8 cellular contexts compared by ENCODE assay signal in the genomic region with DNA sequence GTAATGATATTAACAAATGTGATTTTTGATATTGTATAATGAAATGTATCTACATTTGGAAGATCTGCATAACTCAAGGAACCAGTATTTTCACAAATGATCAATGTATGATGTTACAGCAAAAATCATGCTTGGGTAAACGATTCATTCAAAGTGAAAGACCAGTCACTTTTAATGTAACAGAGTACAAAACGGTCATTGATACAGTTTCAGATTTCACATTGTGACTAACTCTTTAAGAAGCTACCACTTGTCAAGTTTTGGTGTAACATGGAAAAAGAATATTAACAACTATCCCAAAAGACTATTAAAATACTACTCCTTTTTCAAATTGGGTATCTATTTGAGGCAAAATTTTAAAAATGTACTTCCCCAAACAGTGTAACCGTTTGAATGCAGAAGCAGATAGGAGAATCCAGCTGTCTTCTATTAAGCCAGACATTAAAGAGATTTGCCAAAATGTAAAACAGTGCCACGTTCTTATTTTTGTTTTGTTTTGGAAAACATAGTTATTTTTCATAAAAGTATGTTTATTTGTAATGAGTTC. TPM values are rescaled to one million over a fixed set of nuclear protein-coding genes. Genes with fewer than 3 reads are reported as not detected.
DNase-seq lines count a peak whose midpoint lies in the region; ATAC-seq lines count a peak whose summit lies in the region.
"Had no signal": no experiment of that assay in that cellular context is flagged by ENCODE, and none has a peak within 500 bp of the region (broad histone marks: within the 10 kb centered on the region; RNA-seq: fewer than 3 reads in every experiment).

No MANE protein-coding gene starts in this region.

- no peak for ATAC-seq in naive thymus-derived CD4-positive, alpha-beta T cell
- no peak for ATAC-seq in HG02623 (IDR thresholded peaks at IDR 0.05; ENCODE audit: unreplicated experiment)
- ATAC-seq in HG03571 (IDR thresholded peaks at IDR 0.05; ENCODE audit: unreplicated experiment) = no peak

- POLR2A ChIA-PET in naive thymus-derived CD4-positive, alpha-beta T cell (lab: Charles Lee) = interaction anchor here (1.0 to 3.1 kb wide), 4 partner anchors 29 to 116 kb away, joined by 3 to 23 read pairs (median 4); partner anchors contain the start of gene AKAP13

- CTCF ChIA-PET in naive thymus-derived CD4-positive, alpha-beta T cell (lab: Charles Lee) = interaction anchor here (0.7 to 5.9 kb wide), 6 partner anchors 8 to 116 kb away, joined by 3 to 60 read pairs (median 12); no protein-coding TSS in a partner anchor

- H3K27me3 Mint-ChIP-seq in activated naive CD8-positive, alpha-beta T cell treated with anti-CD3 and anti-CD28 coated beads for 36 hours = no peaks in the 10 kb centered on the region
- H3K27me3 Mint-ChIP-seq in naive thymus-derived CD4-positive, alpha-beta T cell = no peaks in the 10 kb centered on the region

- DNase-seq in EH (ENCODE audit: low read depth) (peak; percentile 56), LHCN-M2 (ENCODE audit: low read depth) (peak; percentile 74), epidermal melanocyte (ENCODE audit: insufficient read length, low spot score) (no peak)
- no peak for DNase-seq in activated naive CD8-positive, alpha-beta T cell treated with anti-CD3 and anti-CD28 coated beads for 36 hours
- no peak for DNase-seq in naive thymus-derived CD4-positive, alpha-beta T cell
- DNase-seq: MM.1S had no signal

- H3K4me3 ChIP-seq in naive thymus-derived CD4-positive, alpha-beta T cell (ENCODE audit: low read length) = no peak overlapping the region

- peaks cover 81% of the 10 kb centered on the region for H3K4me1 Mint-ChIP-seq in activated naive CD8-positive, alpha-beta T cell treated with anti-CD3 and anti-CD28 coated beads for 36 hours
- peaks cover 36 to 80% (median 66%) of the 10 kb centered on the region in 7 donors for H3K4me1 Mint-ChIP-seq in naive thymus-derived CD4-positive, alpha-beta T cell

- peaks cover 10% of the 10 kb centered on the region for H3K9me3 Mint-ChIP-seq in activated naive CD8-positive, alpha-beta T cell treated with anti-CD3 and anti-CD28 coated beads for 36 hours
- H3K9me3 Mint-ChIP-seq in naive thymus-derived CD4-positive, alpha-beta T cell = peaks cover 0 to 11% (median 0%) of the 10 kb centered on the region in 11 donors

- peak overlapping the region; percentile 79 for H3K27ac Mint-ChIP-seq in activated naive CD8-positive, alpha-beta T cell treated with anti-CD3 and anti-CD28 coated beads for 36 hours
- peak overlapping the region in 5 of 9 donors; percentile 39 to 88 (median 66) for H3K27ac Mint-ChIP-seq in naive thymus-derived CD4-positive, alpha-beta T cell

- no peak overlapping the region for H3K4me3 Mint-ChIP-seq in activated naive CD8-positive, alpha-beta T cell treated with anti-CD3 and anti-CD28 coated beads for 36 hours
- no peak overlapping the region for H3K4me3 Mint-ChIP-seq in naive thymus-derived CD4-positive, alpha-beta T cell

- peaks cover 32% of the 10 kb centered on the region for H3K36me3 Mint-ChIP-seq in activated naive CD8-positive, alpha-beta T cell treated with anti-CD3 and anti-CD28 coated beads for 36 hours
- H3K36me3 Mint-ChIP-seq in naive thymus-derived CD4-positive, alpha-beta T cell = peaks cover 6 to 25% (median 9%) of the 10 kb centered on the region in 5 donors

- H3K4me1 ChIP-seq in naive thymus-derived CD4-positive, alpha-beta T cell (ENCODE audit: control insufficient read depth in 2 of 2, insufficient read depth in 2 of 2, low read length in 2 of 2) = peaks cover 34 to 37% of the 10 kb centered on the region in 2 donors

- H3K9me3 ChIP-seq in naive thymus-derived CD4-positive, alpha-beta T cell (ENCODE audit: control insufficient read depth in 2 of 3, low read length in 3 of 3) = no peaks in the 10 kb centered on the region

- H3K27ac ChIP-seq in naive thymus-derived CD4-positive, alpha-beta T cell (ENCODE audit: low read depth, low read length) = peak overlapping the region; percentile 38

- H3K36me3 ChIP-seq in naive thymus-derived CD4-positive, alpha-beta T cell (ENCODE audit: control insufficient read depth in 2 of 3, insufficient read depth in 3 of 3, low read length in 3 of 3) = no peaks in the 10 kb centered on the region

- intact Hi-C loops in naive thymus-derived CD4-positive, alpha-beta T cell (cut with micrococcal nuclease) = loop anchor here (5.0 kb wide), 2 partner anchors 70 to 95 kb away; no protein-coding TSS in a partner anchor

- H3K27me3 ChIP-seq in naive thymus-derived CD4-positive, alpha-beta T cell (ENCODE audit: control insufficient read depth in 2 of 2, insufficient read depth in 2 of 2, low read length in 2 of 2) = no peaks in the 10 kb centered on the region

RNA-seq across cellular contexts. Expression of gene AKAP13, which starts 31.7 kb away (rescaled TPM):
- total RNA-seq in LHCN-M2 (2014; rRNA removed) = 35.4 and 55.3 TPM in 2 replicates
- polyA plus RNA-seq in LHCN-M2 (2012) = 15.8 TPM
- 10 to 100 TPM; 83.2 to 85.2 TPM for total RNA-seq in activated naive CD8-positive, alpha-beta T cell treated with anti-CD3 and anti-CD28 coated beads for 36 hours
- 100 to 1,000 TPM; 170 to 400 (median 241) TPM for total RNA-seq in naive thymus-derived CD4-positive, alpha-beta T cell
- polyA plus RNA-seq in naive thymus-derived CD4-positive, alpha-beta T cell = 100 to 1,000 TPM; 108 to 148 TPM

Comparison
In these comparisons a context has a peak if more than half of its experiments do, and no peak if none do; other contexts are left out.
1. DNase-seq: peak in EH (single experiment) and LHCN-M2 (single experiment); none in activated naive CD8-positive, alpha-beta T cell treated with anti-CD3 and anti-CD28 coated beads for 36 hours (single experiment), naive thymus-derived CD4-positive, alpha-beta T cell (0 of 9) and epidermal melanocyte (single experiment).